11 cellular contexts compared by ENCODE assay signal in the genomic region with DNA sequence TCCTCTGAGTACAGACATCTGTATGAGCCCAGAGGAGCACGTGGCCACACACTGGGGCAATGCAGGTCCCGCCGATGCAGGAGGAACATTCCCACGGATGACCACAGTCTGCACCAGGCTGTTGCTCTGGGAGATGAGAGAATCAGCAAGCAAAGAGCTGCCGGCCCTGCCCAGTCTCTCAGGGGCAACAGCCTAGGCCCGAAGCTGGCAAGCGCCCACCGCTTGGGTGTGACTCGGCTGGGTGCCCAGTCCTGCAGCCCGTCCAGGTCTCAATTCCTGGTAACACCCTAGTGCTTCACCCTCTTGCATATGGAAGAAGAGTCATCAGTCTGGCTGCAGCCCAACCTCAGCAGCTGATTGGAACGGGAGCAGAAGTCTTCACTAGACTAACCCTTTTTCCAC.
DNase-seq lines count a peak whose midpoint lies in the region; ATAC-seq, FAIRE-seq and TF ChIP-seq lines count a peak whose summit lies in the region.
"Had no signal": no experiment of that assay in that cellular context is flagged by ENCODE, and none has a peak within 500 bp of the region (broad histone marks: within the 10 kb centered on the region; RNA-seq: fewer than 3 reads in every experiment).

No MANE protein-coding gene starts in this region.

- H3K9ac ChIP-seq in skeletal muscle tissue (ENCODE audit: low read depth in 1 of 3, low read length in 3 of 3), result peak overlapping the region in 1 of 3 donors; percentile 3

- no peak overlapping the region for H3K4me3 Mint-ChIP-seq in naive thymus-derived CD8-positive, alpha-beta T cell
- H3K4me3 Mint-ChIP-seq: activated naive CD4-positive, alpha-beta T cell treated with anti-CD3 and anti-CD28 coated beads for 36 hours; nephron had no signal

- H3K4me1 ChIP-seq in right atrium auricular region (peaks cover 3 to 41% of the 10 kb centered on the region in 2 donors), skeletal muscle tissue (ENCODE audit: control insufficient read depth in 3 of 3, insufficient read depth in 3 of 3, low read length in 3 of 3) (peaks cover 21 to 27% (median 26%) of the 10 kb centered on the region in 3 donors)

- POLR2A ChIA-PET in naive thymus-derived CD8-positive, alpha-beta T cell (lab: Charles Lee), result no interaction called here

- H3K36me3 Mint-ChIP-seq in naive thymus-derived CD8-positive, alpha-beta T cell, result no peaks in the 10 kb centered on the region

- TF ChIP-seq CTCF in bronchial epithelial cell (IDR thresholded peaks at IDR 0.05; ENCODE audit: insufficient read depth, low read length, severe bottlenecking) (no peak), right atrium auricular region (IDR thresholded peaks at IDR 0.05) (no peak)

- no peak overlapping the region for H3K27ac Mint-ChIP-seq in naive thymus-derived CD8-positive, alpha-beta T cell
- H3K27ac Mint-ChIP-seq: activated naive CD4-positive, alpha-beta T cell treated with anti-CD3 and anti-CD28 coated beads for 36 hours had no signal

- peaks cover 3 to 24% (median 8%) of the 10 kb centered on the region in 5 donors for H3K27me3 Mint-ChIP-seq in naive thymus-derived CD8-positive, alpha-beta T cell

- no peak for ATAC-seq in naive thymus-derived CD8-positive, alpha-beta T cell
- no peak for ATAC-seq in HG03442 (IDR thresholded peaks at IDR 0.05; ENCODE audit: unreplicated experiment)
- ATAC-seq in GM19351 (IDR thresholded peaks at IDR 0.05; ENCODE audit: unreplicated experiment), result no peak
- no peak for ATAC-seq in HG03457 (IDR thresholded peaks at IDR 0.05; ENCODE audit: unreplicated experiment)

- H3K27me3 ChIP-seq in bronchial epithelial cell (ENCODE audit: control insufficient read depth, insufficient read depth, low read length), result no peaks in the 10 kb centered on the region
- H3K27me3 ChIP-seq in right atrium auricular region, result no peaks in the 10 kb centered on the region
- H3K27me3 ChIP-seq in skeletal muscle tissue (ENCODE audit: control insufficient read depth in 3 of 3, insufficient read depth in 3 of 3, low read length in 3 of 3), result no peaks in the 10 kb centered on the region

- peak; percentile 40 for FAIRE-seq in bronchial epithelial cell (lab: Jason Lieb, UNC)
- FAIRE-seq: D721Med had no signal

- H3K4me3 ChIP-seq in bronchial epithelial cell (ENCODE audit: low read depth, low read length), result no peak overlapping the region
- H3K4me3 ChIP-seq in right atrium auricular region, result no peak overlapping the region
- H3K4me3 ChIP-seq in skeletal muscle tissue (ENCODE audit: low read length in 3 of 3), result no peak overlapping the region

- DNase-seq in HT-29 (ENCODE audit: low spot score) (peak; percentile 56), bronchial epithelial cell (ENCODE audit: low read depth) (peak; percentile 69), right atrium auricular region (ENCODE audit: low spot score) (peak; percentile 92)
- no peak for DNase-seq in naive thymus-derived CD8-positive, alpha-beta T cell
- DNase-seq: activated naive CD4-positive, alpha-beta T cell treated with anti-CD3 and anti-CD28 coated beads for 36 hours had no signal

- H3K4me1 Mint-ChIP-seq in naive thymus-derived CD8-positive, alpha-beta T cell, result peaks cover 0 to 1% (median 0%) of the 10 kb centered on the region in 4 donors

- H3K36me3 ChIP-seq in bronchial epithelial cell (ENCODE audit: control insufficient read depth, insufficient read depth, low read length) (no peaks in the 10 kb centered on the region), right atrium auricular region (no peaks in the 10 kb centered on the region), skeletal muscle tissue (ENCODE audit: control insufficient read depth in 3 of 3, insufficient read depth in 3 of 3, low read length in 3 of 3) (no peaks in the 10 kb centered on the region)

- H3K9me3 Mint-ChIP-seq in naive thymus-derived CD8-positive, alpha-beta T cell, result no peaks in the 10 kb centered on the region
- H3K9me3 Mint-ChIP-seq: activated naive CD4-positive, alpha-beta T cell treated with anti-CD3 and anti-CD28 coated beads for 36 hours; nephron had no signal

- H3K27ac ChIP-seq in right atrium auricular region, result peak overlapping the region; percentile 18 to 19
- peak overlapping the region; percentile 16 for H3K27ac ChIP-seq in skeletal muscle tissue (ENCODE audit: low read depth, low read length)

- H3K9me3 ChIP-seq in right atrium auricular region (no peaks in the 10 kb centered on the region), skeletal muscle tissue (ENCODE audit: control insufficient read depth in 3 of 3, low read length in 3 of 3) (no peaks in the 10 kb centered on the region)

Comparison
In these comparisons a context has a peak if more than half of its experiments do, and no peak if none do; other contexts are left out.
1. DNase-seq: peak in HT-29 (single experiment), bronchial epithelial cell (single experiment) and right atrium auricular region (single experiment); none in naive thymus-derived CD8-positive, alpha-beta T cell (0 of 10).